In genomic region chr20:44621939-44622338, GRCh38 we compare ENCODE assay signal across 24 cellular contexts. TPM values are rescaled to one million over a fixed set of nuclear protein-coding genes. Genes with fewer than 3 reads are reported as not detected.
DNase-seq lines count a peak whose midpoint lies in the region; ATAC-seq and TF ChIP-seq lines count a peak whose summit lies in the region.
"Had no signal": no experiment of that assay in that cellular context is flagged by ENCODE, and none has a peak within 500 bp of the region (broad histone marks: within the 10 kb centered on the region; RNA-seq: fewer than 3 reads in every experiment).

No MANE protein-coding gene starts in this region.

- H3K27ac ChIP-seq in DND-41 (ENCODE audit: low read length): peak overlapping the region; percentile 58; the same call in 1 of the 2 replicates
- H3K27ac ChIP-seq in osteoblast (ENCODE audit: low read depth, low read length): no peak overlapping the region
- H3K27ac ChIP-seq: 22Rv1, GM23248, SK-N-MC had no signal

- no peaks in the 10 kb centered on the region for H3K27me3 ChIP-seq in DND-41 (ENCODE audit: insufficient read depth, low read length, poor library complexity)
- no peaks in the 10 kb centered on the region for H3K27me3 ChIP-seq in osteoblast (ENCODE audit: insufficient read depth, low read length)
- H3K27me3 ChIP-seq: BLaER1 treated with 17β-estradiol and CSF1 and Interleukin-3, amounts not matched to agents 10 nM and 100 nM had no signal

- CTCF ChIA-PET in activated CD8-positive, alpha-beta T cell treated with anti-CD3 and anti-CD28 coated beads, Interleukin-2, amount 10 ng/mL, durations not matched to agents 7 days and 5 days (lab: Charles Lee): no interaction called here
- CTCF ChIA-PET in activated CD8-positive, alpha-beta T cell treated with anti-CD3 and anti-CD28 coated beads for 36 hours (lab: Charles Lee): interaction anchor here (1.0 to 2.2 kb wide), 2 partner anchors 61 to 63 kb away, joined by 3 to 5 read pairs; no protein-coding TSS in a partner anchor
- CTCF ChIA-PET in HEK293T (lab: Yijun Ruan, JAX): no interaction called here

- H3K9me3 ChIP-seq in DND-41 (ENCODE audit: insufficient read depth, low read length, severe bottlenecking): no peaks in the 10 kb centered on the region
- peaks cover 5% of the 10 kb centered on the region for H3K9me3 ChIP-seq in osteoblast (ENCODE audit: low read depth, low read length)
- H3K9me3 ChIP-seq: HAP-1 had no signal

- intact Hi-C loops in activated CD8-positive, alpha-beta T cell treated with anti-CD3 and anti-CD28 coated beads for 36 hours (cut with micrococcal nuclease): no loop called here

- H3K4me1 ChIP-seq in DND-41 (ENCODE audit: insufficient read depth, low read length) (no peaks in the 10 kb centered on the region), osteoblast (ENCODE audit: insufficient read depth, low read length) (no peaks in the 10 kb centered on the region)
- H3K4me1 ChIP-seq: HAP-1 had no signal

- H3K4me2 ChIP-seq in DND-41 (ENCODE audit: insufficient read depth, low read length) (no peak overlapping the region), osteoblast (ENCODE audit: insufficient read depth, low read length) (no peak overlapping the region)
- H3K4me2 ChIP-seq: BLaER1 treated with 17β-estradiol and CSF1 and Interleukin-3, amounts not matched to agents 10 nM and 100 nM had no signal

- H3K4me3 Mint-ChIP-seq in activated CD8-positive, alpha-beta T cell treated with anti-CD3 and anti-CD28 coated beads, Interleukin-2, amount 10 ng/mL, durations not matched to agents 7 days and 5 days: no peak overlapping the region
- no peak overlapping the region for H3K4me3 Mint-ChIP-seq in activated CD8-positive, alpha-beta T cell treated with anti-CD3 and anti-CD28 coated beads for 36 hours
- H3K4me3 Mint-ChIP-seq in central memory CD8-positive, alpha-beta T cell: no peak overlapping the region
- H3K4me3 Mint-ChIP-seq: CD8-positive, alpha-beta memory T cell had no signal

- H3K4me3 ChIP-seq in DND-41 (ENCODE audit: low read depth in 1 of 2, low read length in 2 of 2) (no peak overlapping the region), osteoblast (ENCODE audit: insufficient read depth, low read length) (no peak overlapping the region)
- H3K4me3 ChIP-seq: BLaER1 treated with 17β-estradiol and CSF1 and Interleukin-3, amounts not matched to agents 10 nM and 100 nM; GM23248; HAP-1; SK-N-MC had no signal

- ATAC-seq in activated CD8-positive, alpha-beta T cell treated with anti-CD3 and anti-CD28 coated beads, Interleukin-2, amount 10 ng/mL, durations not matched to agents 7 days and 5 days: no peak
- ATAC-seq in activated CD8-positive, alpha-beta T cell treated with anti-CD3 and anti-CD28 coated beads for 36 hours: no peak
- ATAC-seq in DND-41 (ENCODE audit: insufficient read depth, low read depth): no peak
- ATAC-seq in central memory CD8-positive, alpha-beta T cell (replicated peaks; ENCODE audit: extremely low read depth, poor library complexity, severe bottlenecking): no peak
- ATAC-seq in GM19397 (IDR thresholded peaks at IDR 0.05; ENCODE audit: unreplicated experiment): no peak

- H3K36me3 Mint-ChIP-seq in activated CD8-positive, alpha-beta T cell treated with anti-CD3 and anti-CD28 coated beads, Interleukin-2, amount 10 ng/mL, durations not matched to agents 7 days and 5 days (ENCODE audit: low read depth): peaks cover 72% of the 10 kb centered on the region
- H3K36me3 Mint-ChIP-seq in activated CD8-positive, alpha-beta T cell treated with anti-CD3 and anti-CD28 coated beads for 36 hours (ENCODE audit: low read depth): peaks cover 45% of the 10 kb centered on the region
- peaks cover 24% of the 10 kb centered on the region for H3K36me3 Mint-ChIP-seq in central memory CD8-positive, alpha-beta T cell (ENCODE audit: insufficient read depth)

- no peak overlapping the region for H3K9ac ChIP-seq in DND-41 (ENCODE audit: low read depth, low read length)
- H3K9ac ChIP-seq: BLaER1 treated with 17β-estradiol and CSF1 and Interleukin-3, amounts not matched to agents 10 nM and 100 nM; GM23248 had no signal

- H3K4me1 Mint-ChIP-seq in activated CD8-positive, alpha-beta T cell treated with anti-CD3 and anti-CD28 coated beads, Interleukin-2, amount 10 ng/mL, durations not matched to agents 7 days and 5 days (ENCODE audit: low read depth): peaks cover 24% of the 10 kb centered on the region
- H3K4me1 Mint-ChIP-seq in activated CD8-positive, alpha-beta T cell treated with anti-CD3 and anti-CD28 coated beads for 36 hours (ENCODE audit: low read depth): peaks cover 23% of the 10 kb centered on the region
- H3K4me1 Mint-ChIP-seq in central memory CD8-positive, alpha-beta T cell: peaks cover 31% of the 10 kb centered on the region

- H2AFZ ChIP-seq in DND-41 (ENCODE audit: low read depth, low read length) (no peak overlapping the region), osteoblast (ENCODE audit: low read length) (no peak overlapping the region)
- H2AFZ ChIP-seq: GM23248 had no signal

- H3K9me3 Mint-ChIP-seq in activated CD8-positive, alpha-beta T cell treated with anti-CD3 and anti-CD28 coated beads, Interleukin-2, amount 10 ng/mL, durations not matched to agents 7 days and 5 days (ENCODE audit: insufficient read depth): no peaks in the 10 kb centered on the region
- H3K9me3 Mint-ChIP-seq in activated CD8-positive, alpha-beta T cell treated with anti-CD3 and anti-CD28 coated beads for 36 hours: no peaks in the 10 kb centered on the region
- H3K9me3 Mint-ChIP-seq in central memory CD8-positive, alpha-beta T cell: no peaks in the 10 kb centered on the region
- H3K9me3 Mint-ChIP-seq: CD8-positive, alpha-beta memory T cell had no signal

- H3K36me3 ChIP-seq in DND-41 (ENCODE audit: insufficient read depth, low read length) (peaks cover 100% of the 10 kb centered on the region), osteoblast (ENCODE audit: insufficient read depth, low read length) (peaks cover 35% of the 10 kb centered on the region)

- peak overlapping the region; percentile 32 for H3K27ac Mint-ChIP-seq in activated CD8-positive, alpha-beta T cell treated with anti-CD3 and anti-CD28 coated beads, Interleukin-2, amount 10 ng/mL, durations not matched to agents 7 days and 5 days
- H3K27ac Mint-ChIP-seq in activated CD8-positive, alpha-beta T cell treated with anti-CD3 and anti-CD28 coated beads for 36 hours: no peak overlapping the region
- H3K27ac Mint-ChIP-seq in central memory CD8-positive, alpha-beta T cell (ENCODE audit: low read depth): peak overlapping the region; percentile 16

- POLR2A ChIA-PET in activated CD8-positive, alpha-beta T cell treated with anti-CD3 and anti-CD28 coated beads, Interleukin-2, amount 10 ng/mL, durations not matched to agents 7 days and 5 days (lab: Charles Lee): no interaction called here
- POLR2A ChIA-PET in activated CD8-positive, alpha-beta T cell treated with anti-CD3 and anti-CD28 coated beads for 36 hours (lab: Charles Lee): no interaction called here
- POLR2A ChIA-PET in HEK293T (lab: Yijun Ruan, JAX): no interaction called here

- no peak for DNase-seq in activated CD8-positive, alpha-beta T cell treated with anti-CD3 and anti-CD28 coated beads, Interleukin-2, amount 10 ng/mL, durations not matched to agents 7 days and 5 days
- DNase-seq in activated CD8-positive, alpha-beta T cell treated with anti-CD3 and anti-CD28 coated beads for 36 hours: no peak
- DNase-seq in DND-41 (no peak), osteoblast (ENCODE audit: insufficient read length, low spot score, missing footprints) (peak; percentile 65), Kasumi-1 (lab: John Stamatoyannopoulos, UW) (no peak), HEK293T (ENCODE audit: extremely low spot score) (no peak)
- DNase-seq in central memory CD8-positive, alpha-beta T cell (ENCODE audit: low spot score in 2 of 2): no peak
- DNase-seq: ACHN; Calu3; CD8-positive, alpha-beta memory T cell; DMS153; GM23248; IMR-90; MV-4-11; NCI-H1694; NCI-H2081 treated with DMSO at 0.1 percent for 48 hours; NCI-H446; NCI-H526; SHP77 treated with DMSO at 0.1 percent for 48 hours had no signal

- H4K20me1 ChIP-seq in DND-41 (ENCODE audit: insufficient read depth, low read length) (peaks cover 95% of the 10 kb centered on the region), osteoblast (ENCODE audit: insufficient read depth, low read length) (no peaks in the 10 kb centered on the region)

- H3K79me2 ChIP-seq in DND-41 (ENCODE audit: insufficient read depth, low read length): peaks cover 71% of the 10 kb centered on the region
- no peaks in the 10 kb centered on the region for H3K79me2 ChIP-seq in osteoblast (ENCODE audit: insufficient read depth, low read length)

- H3K27me3 Mint-ChIP-seq in activated CD8-positive, alpha-beta T cell treated with anti-CD3 and anti-CD28 coated beads, Interleukin-2, amount 10 ng/mL, durations not matched to agents 7 days and 5 days (ENCODE audit: low read depth): no peaks in the 10 kb centered on the region
- H3K27me3 Mint-ChIP-seq in activated CD8-positive, alpha-beta T cell treated with anti-CD3 and anti-CD28 coated beads for 36 hours: no peaks in the 10 kb centered on the region
- no peaks in the 10 kb centered on the region for H3K27me3 Mint-ChIP-seq in central memory CD8-positive, alpha-beta T cell
- H3K27me3 Mint-ChIP-seq: CD8-positive, alpha-beta memory T cell had no signal

- TF ChIP-seq CTCF in activated CD8-positive, alpha-beta T cell treated with anti-CD3 and anti-CD28 coated beads for 36 hours (IDR thresholded peaks at IDR 0.05): no peak
- no peak for TF ChIP-seq CTCF in DND-41 (IDR thresholded peaks at IDR 0.05; ENCODE audit: borderline replicate concordance, extremely low read depth, low read length, poor library complexity, severe bottlenecking)
- no peak for TF ChIP-seq CTCF in osteoblast (IDR thresholded peaks at IDR 0.05; ENCODE audit: extremely low read depth, low read depth, low read length)

TF ChIP-seq in HEK293T, 16 proteins besides CTCF, POLR2A, EP300 and RAD21:
- TF ChIP-seq FOXA1 (IDR thresholded peaks at IDR 0.05): no peak
- no peak for TF ChIP-seq CTBP1 (IDR thresholded peaks at IDR 0.05; ENCODE audit: borderline replicate concordance)
- no peak for TF ChIP-seq L3MBTL2 (conservative IDR thresholded peaks at IDR 0.05)
- no peak for TF ChIP-seq ZNF384 (IDR thresholded peaks at IDR 0.05)
- TF ChIP-seq NFRKB (IDR thresholded peaks at IDR 0.05): no peak
- TF ChIP-seq ELF4 (IDR thresholded peaks at IDR 0.05): no peak
- no peak for TF ChIP-seq FOXM1 (IDR thresholded peaks at IDR 0.05; ENCODE audit: borderline replicate concordance)
- no peak for TF ChIP-seq SP1 (IDR thresholded peaks at IDR 0.05)
- no peak for TF ChIP-seq HDGF (IDR thresholded peaks at IDR 0.05; ENCODE audit: borderline replicate concordance)
- TF ChIP-seq ARNT (IDR thresholded peaks at IDR 0.05): no peak
- no peak for TF ChIP-seq TARDBP (IDR thresholded peaks at IDR 0.05)

RNA-seq across cellular contexts. Expression of gene ADA, which starts 29.6 kb away (rescaled TPM):
- 100 to 1,000 TPM; 110 to 112 TPM for total RNA-seq in activated CD8-positive, alpha-beta T cell treated with anti-CD3 and anti-CD28 coated beads, Interleukin-2, amount 10 ng/mL, durations not matched to agents 7 days and 5 days
- 10 to 100 TPM; 32.8 to 36.7 TPM for total RNA-seq in activated CD8-positive, alpha-beta T cell treated with anti-CD3 and anti-CD28 coated beads for 36 hours
- total RNA-seq in osteoblast: 15.9 and 37.1 TPM in 2 replicates

RNA-seq across cellular contexts. Expression of gene PKIG, which starts 39.6 kb away (rescaled TPM):
- 1 to 10 TPM; 2.1 to 2.2 TPM for total RNA-seq in activated CD8-positive, alpha-beta T cell treated with anti-CD3 and anti-CD28 coated beads, Interleukin-2, amount 10 ng/mL, durations not matched to agents 7 days and 5 days
- total RNA-seq in activated CD8-positive, alpha-beta T cell treated with anti-CD3 and anti-CD28 coated beads for 36 hours: 1 to 10 TPM; 4.8 TPM
- 94.6 and 107 TPM in 2 replicates for total RNA-seq in osteoblast

Comparison
In these comparisons a context has a peak if more than half of its experiments do, and no peak if none do; other contexts are left out.
1. RNA of gene PKIG, which starts 39.6 kb away (total RNA-seq): 94.6 to 107 TPM in osteoblast; 4.8 TPM in activated CD8-positive, alpha-beta T cell treated with anti-CD3 and anti-CD28 coated beads for 36 hours and 2.1 to 2.2 TPM in activated CD8-positive, alpha-beta T cell treated with anti-CD3 and anti-CD28 coated beads, Interleukin-2, amount 10 ng/mL, durations not matched to agents 7 days and 5 days; every median in the first group is over 10 times any median in the second.